Comparison of ENCODE assay signal across 1 cellular context in genomic region chr6:40714576-40715500, GRCh38.
A peak's percentile ranks its signal among the peaks of the same experiment; 100 is the strongest.
TF ChIP-seq lines count a peak whose summit lies in the region.

No MANE protein-coding gene starts in this region.

TF ChIP-seq in HepG2, 621 proteins besides CTCF, POLR2A, EP300 and RAD21 (continued from another document and continues in another):
- no peak for TF ChIP-seq ZBED4 (CRISPR knock-in tag; IDR thresholded peaks at IDR 0.05; ENCODE audit: borderline replicate concordance)
- no peak for TF ChIP-seq ZMAT3 (CRISPR knock-in tag; conservative IDR thresholded peaks at IDR 0.05)
- TF ChIP-seq DPF2 (CRISPR knock-in tag; IDR thresholded peaks at IDR 0.05; ENCODE audit: borderline replicate concordance, low read depth) = peak; percentile 62; the same call in 1 of the 2 replicates
- TF ChIP-seq BCL6 (CRISPR knock-in tag; IDR thresholded peaks at IDR 0.05) = peak; percentile 73
- TF ChIP-seq RBM39 (IDR thresholded peaks at IDR 0.05; ENCODE audit: low read depth, low read length, poor library complexity, severe bottlenecking) = no peak
- TF ChIP-seq SOX13 (IDR thresholded peaks at IDR 0.05) = peak; percentile 23; the same call in 1 of the 2 replicates
- TF ChIP-seq SOX13 (CRISPR knock-in tag; conservative IDR thresholded peaks at IDR 0.05 in 1 of 2, IDR thresholded peaks at IDR 0.05 in 1 of 2) = peak in 1 of 2 experiments; percentile 84; a peak in 2 of 4 replicates
- TF ChIP-seq ZC3H4 (CRISPR knock-in tag; IDR thresholded peaks at IDR 0.05; ENCODE audit: borderline replicate concordance) = no peak
- TF ChIP-seq ZNF75D (CRISPR knock-in tag; IDR thresholded peaks at IDR 0.05; ENCODE audit: borderline replicate concordance) = no peak
- TF ChIP-seq NFIB (CRISPR knock-in tag; IDR thresholded peaks at IDR 0.05; ENCODE audit: borderline replicate concordance) = no peak
- TF ChIP-seq DDIT3 (CRISPR knock-in tag; IDR thresholded peaks at IDR 0.05) = no peak
- TF ChIP-seq ZBTB40 (IDR thresholded peaks at IDR 0.05) = no peak
- no peak for TF ChIP-seq ZBTB40 (CRISPR knock-in tag; IDR thresholded peaks at IDR 0.05)
- TF ChIP-seq ZEB1 (IDR thresholded peaks at IDR 0.05; ENCODE audit: insufficient replicate concordance, low read depth) = peak; percentile 73
- TF ChIP-seq HOMEZ (CRISPR knock-in tag; IDR thresholded peaks at IDR 0.05; ENCODE audit: low read depth) = peak; percentile 46; the same call in 1 of the 2 replicates
- TF ChIP-seq SOX5 (CRISPR knock-in tag; IDR thresholded peaks at IDR 0.05; ENCODE audit: borderline replicate concordance) = peak; percentile 69; the same call in 1 of the 2 replicates
- TF ChIP-seq REL (CRISPR knock-in tag; conservative IDR thresholded peaks at IDR 0.05) = no peak
- no peak for TF ChIP-seq IRF1 (CRISPR knock-in tag; IDR thresholded peaks at IDR 0.05; ENCODE audit: low read depth)
- TF ChIP-seq NFIC (IDR thresholded peaks at IDR 0.05; ENCODE audit: low read length) = 0 out of 2 replicates have a peak, but pooled peaks have one; percentile 37
- no peak for TF ChIP-seq ZNF18 (CRISPR knock-in tag; IDR thresholded peaks at IDR 0.05; ENCODE audit: insufficient replicate concordance)
- no peak for TF ChIP-seq SSRP1 (CRISPR knock-in tag; IDR thresholded peaks at IDR 0.05)
- TF ChIP-seq PRMT3 (CRISPR knock-in tag; IDR thresholded peaks at IDR 0.05; ENCODE audit: borderline replicate concordance, low read depth) = no peak
- TF ChIP-seq RFXANK (CRISPR knock-in tag; IDR thresholded peaks at IDR 0.05) = no peak
- TF ChIP-seq ZNF234 (CRISPR knock-in tag; conservative IDR thresholded peaks at IDR 0.05) = no peak
- no peak for TF ChIP-seq ZNF775 (CRISPR knock-in tag; IDR thresholded peaks at IDR 0.05; ENCODE audit: borderline replicate concordance)
- no peak for TF ChIP-seq ZNF879 (CRISPR knock-in tag; IDR thresholded peaks at IDR 0.05)
- no peak for TF ChIP-seq ZNF772 (CRISPR knock-in tag; IDR thresholded peaks at IDR 0.05)
- TF ChIP-seq TSC22D2 (CRISPR knock-in tag; IDR thresholded peaks at IDR 0.05; ENCODE audit: borderline replicate concordance) = no peak
- TF ChIP-seq SP5 (CRISPR knock-in tag; IDR thresholded peaks at IDR 0.05; ENCODE audit: borderline replicate concordance, low read depth) = peak; percentile 73; the same call in 1 of the 2 replicates
- TF ChIP-seq MXI1 (IDR thresholded peaks at IDR 0.05; ENCODE audit: borderline replicate concordance, low read depth, low read length) = no peak
- TF ChIP-seq POLR2G (IDR thresholded peaks at IDR 0.05; ENCODE audit: low read depth, low read length) = no peak
- no peak for TF ChIP-seq ZBTB44 (CRISPR knock-in tag; IDR thresholded peaks at IDR 0.05)
- TF ChIP-seq ZNF891 (CRISPR knock-in tag; IDR thresholded peaks at IDR 0.05) = no peak
- TF ChIP-seq MIER3 (CRISPR knock-in tag; IDR thresholded peaks at IDR 0.05; ENCODE audit: borderline replicate concordance) = peak; percentile 79; the same call in 1 of the 2 replicates
- TF ChIP-seq GLI4 (CRISPR knock-in tag; IDR thresholded peaks at IDR 0.05; ENCODE audit: borderline replicate concordance) = no peak
- no peak for TF ChIP-seq THYN1 (CRISPR knock-in tag; IDR thresholded peaks at IDR 0.05; ENCODE audit: borderline replicate concordance, low read depth)
- no peak for TF ChIP-seq ARID2 (CRISPR knock-in tag; IDR thresholded peaks at IDR 0.05; ENCODE audit: borderline replicate concordance)
- TF ChIP-seq ZNF770 (CRISPR knock-in tag; IDR thresholded peaks at IDR 0.05) = no peak
- no peak for TF ChIP-seq EEA1 (CRISPR knock-in tag; IDR thresholded peaks at IDR 0.05; ENCODE audit: borderline replicate concordance)
- no peak for TF ChIP-seq ZNF777 (CRISPR knock-in tag; IDR thresholded peaks at IDR 0.05)
- TF ChIP-seq ARNTL (CRISPR knock-in tag; IDR thresholded peaks at IDR 0.05) = 0 out of 2 replicates have a peak, but pooled peaks have one; percentile 33
- TF ChIP-seq PAWR (CRISPR knock-in tag; IDR thresholded peaks at IDR 0.05; ENCODE audit: borderline replicate concordance) = no peak
- TF ChIP-seq MATR3 (CRISPR knock-in tag; IDR thresholded peaks at IDR 0.05) = no peak
